Comparison of ENCODE assay signal across 13 cellular contexts in the genomic region with DNA sequence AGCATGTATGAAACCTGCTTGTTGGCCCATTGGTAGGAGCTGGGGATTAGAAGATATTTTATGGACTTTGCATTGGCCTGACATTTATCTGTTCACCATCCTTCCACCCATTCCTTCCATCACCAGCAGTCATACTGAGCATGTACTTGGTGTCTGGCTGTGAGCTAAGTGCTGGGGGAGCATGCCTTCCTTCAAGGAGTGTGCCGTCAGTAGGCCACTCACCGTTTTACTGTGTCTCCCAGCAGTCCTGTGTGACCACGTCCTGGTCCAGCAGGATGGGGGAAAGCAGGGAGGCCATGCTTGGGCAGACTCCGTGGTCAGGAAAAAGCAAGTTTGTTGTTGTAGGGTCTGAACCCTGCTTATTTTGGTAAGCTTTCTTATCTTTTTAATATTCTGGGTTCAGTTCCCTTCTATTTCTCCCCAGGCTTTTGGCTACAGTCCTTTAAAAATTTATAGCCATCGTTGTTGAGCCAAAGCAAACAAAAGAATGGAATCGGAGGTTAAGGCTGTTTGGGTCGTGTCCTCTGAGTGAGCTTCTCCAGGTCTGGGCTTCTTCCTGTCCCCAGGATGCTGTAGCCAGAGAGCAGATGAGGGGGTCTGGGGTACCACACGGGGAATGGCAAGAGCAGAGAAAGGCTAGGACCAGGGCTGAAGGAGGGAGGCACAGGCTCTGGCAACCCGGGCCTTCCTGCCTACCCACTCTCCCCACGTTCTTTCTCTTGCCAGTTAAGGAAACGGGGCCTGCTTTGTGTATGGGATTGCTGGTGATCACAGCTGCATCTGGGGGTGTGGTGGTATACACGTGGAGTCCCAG. TPM values are rescaled to one million over a fixed set of nuclear protein-coding genes. Genes with fewer than 3 reads are reported as not detected.
DNase-seq lines count a peak whose midpoint lies in the region; ATAC-seq and TF ChIP-seq lines count a peak whose summit lies in the region.
"Had no signal": no experiment of that assay in that cellular context is flagged by ENCODE, and none has a peak within 500 bp of the region (broad histone marks: within the 10 kb centered on the region; RNA-seq: fewer than 3 reads in every experiment).

No MANE protein-coding gene starts in this region.

- H3K36me3 ChIP-seq in H7 (replicated peaks; ENCODE audit: control insufficient read depth, insufficient read depth, low read length): peaks cover 3% of the 10 kb centered on the region
- H3K36me3 ChIP-seq: neural progenitor cell had no signal

- TF ChIP-seq CTCF in VCaP (conservative IDR thresholded peaks at IDR 0.05) (no peak), nephron (IDR thresholded peaks at IDR 0.05; ENCODE audit: unreplicated experiment in 3 of 3) (no peak)

- H3K27ac ChIP-seq in VCaP: peak overlapping the region; percentile 76
- H3K27ac ChIP-seq: neural progenitor cell had no signal

- peaks cover under 1% of the 10 kb centered on the region for H3K36me3 Mint-ChIP-seq in nephron (ENCODE audit: low read depth)
- H3K36me3 Mint-ChIP-seq: memory B cell, neural progenitor cell had no signal

- H3K9me3 Mint-ChIP-seq in nephron: no peaks in the 10 kb centered on the region
- H3K9me3 Mint-ChIP-seq: memory B cell, neural progenitor cell had no signal

- H3K4me3 Mint-ChIP-seq in nephron: peak overlapping the region in 1 of 3 experiments; percentile 7
- H3K4me3 Mint-ChIP-seq: memory B cell, neural progenitor cell, T-helper 17 cell had no signal

- ATAC-seq in GM21390 (IDR thresholded peaks at IDR 0.05; ENCODE audit: unreplicated experiment) (no peak), HG02588 (IDR thresholded peaks at IDR 0.05; ENCODE audit: unreplicated experiment) (no peak)

- peak; percentile 51 for DNase-seq in H7
- DNase-seq: DMS79, NCI-H1092 had no signal

- peaks cover 7% of the 10 kb centered on the region for H3K27me3 ChIP-seq in H7 (ENCODE audit: control insufficient read depth, insufficient read depth, low read length)

- peak overlapping the region; percentile 68 to 96 (median 90) for H3K27ac Mint-ChIP-seq in nephron
- H3K27ac Mint-ChIP-seq: memory B cell, neural progenitor cell, T-helper 17 cell had no signal

- H3K27me3 Mint-ChIP-seq in nephron (ENCODE audit: low read depth): peaks cover 9% of the 10 kb centered on the region

- H3K4me1 Mint-ChIP-seq in nephron: peaks cover 27% of the 10 kb centered on the region

- H3K4me3 ChIP-seq in H7 (ENCODE audit: insufficient read depth, low read depth, low read length): no peak overlapping the region

RNA-seq across cellular contexts. Expression of a gene that starts 13.6 kb away (rescaled TPM):
- total RNA-seq in H7 (2014; rRNA removed; shearing (Covaris generic)): 0.89 and 1.4 TPM in 2 replicates
- total RNA-seq: epithelial cell of proximal tubule, subcutaneous adipose tissue had no signal

RNA-seq across cellular contexts. Expression of a gene that starts 25.9 kb away (rescaled TPM):
- total RNA-seq in H7 (2014; rRNA removed; shearing (Covaris generic)): not detected in 2 replicates
- total RNA-seq: aorta, epithelial cell of proximal tubule, T-helper 17 cell had no signal

RNA-seq across cellular contexts. Expression of a gene that starts 32.1 kb away (rescaled TPM):
- total RNA-seq in H7 (2014; rRNA removed; shearing (Covaris generic)): 73.7 and 84.2 TPM in 2 replicates

RNA-seq across cellular contexts. Expression of a gene that starts 32.9 kb away (rescaled TPM):
- total RNA-seq in H7 (2014; rRNA removed; shearing (Covaris generic)): 3.4 and 5.5 TPM in 2 replicates
- total RNA-seq: T-helper 17 cell had no signal

RNA-seq across cellular contexts. Expression of a gene that starts 37.2 kb away (rescaled TPM):
- 76.2 and 120 TPM in 2 replicates for total RNA-seq in H7 (2014; rRNA removed; shearing (Covaris generic))
